In the genomic region with DNA sequence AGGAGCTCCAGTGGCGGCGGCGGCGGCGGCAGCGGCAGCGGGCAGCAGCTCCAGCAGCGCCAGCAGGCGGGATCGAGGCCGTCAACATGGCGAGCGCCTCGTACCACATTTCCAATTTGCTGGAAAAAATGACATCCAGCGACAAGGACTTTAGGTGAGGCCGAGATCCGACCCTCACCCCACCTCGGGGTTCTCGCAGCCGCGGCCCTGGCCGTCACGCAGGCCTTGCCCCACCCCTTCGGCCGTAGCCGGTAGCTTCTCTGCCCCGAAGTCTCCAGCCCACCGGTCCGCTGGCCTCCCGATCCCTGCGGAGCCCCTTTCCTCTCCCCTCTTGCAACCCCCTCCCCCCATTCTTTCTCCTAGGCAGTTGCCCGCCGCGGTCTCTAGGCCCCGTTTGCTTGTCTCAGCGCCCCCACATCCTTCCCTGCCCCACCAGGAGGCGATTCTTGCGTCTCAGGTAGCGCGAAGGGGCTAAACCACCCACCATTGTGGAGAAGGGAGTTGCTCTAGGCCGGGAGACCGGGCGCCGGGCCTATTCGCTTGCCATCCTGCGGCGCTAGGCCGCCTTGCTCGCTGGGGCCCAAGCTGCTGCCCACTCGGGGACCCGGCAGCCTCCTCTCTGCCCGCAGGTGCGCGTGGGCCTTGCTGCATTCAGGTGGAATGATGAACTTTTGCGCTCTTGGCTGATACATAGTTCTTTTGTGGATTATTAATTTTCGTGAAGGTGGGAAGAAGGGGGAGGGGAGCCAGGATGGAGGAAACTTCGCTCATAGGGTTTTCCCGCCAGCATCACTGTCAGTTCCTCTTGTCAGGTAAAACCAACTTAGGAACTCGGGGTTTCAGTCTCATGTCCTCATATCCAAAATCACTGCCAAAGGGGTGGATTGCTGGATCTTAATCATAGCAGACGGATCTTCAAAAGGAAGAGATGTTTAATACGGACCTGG, we compare ENCODE assay signal across 7 cellular contexts. TPM values are rescaled to one million over a fixed set of nuclear protein-coding genes. Genes with fewer than 3 reads are reported as not detected.
DNase-seq lines count a peak whose midpoint lies in the region; ATAC-seq and TF ChIP-seq lines count a peak whose summit lies in the region.

No MANE protein-coding gene starts in this region.

- CTCF ChIA-PET in activated CD4-positive, alpha-beta T cell treated with anti-CD3 and anti-CD28 coated beads for 36 hours (lab: Charles Lee) = interaction anchor here (0.5 to 3.1 kb wide), 9 partner anchors 10 to 1436 kb away, joined by 3 to 9 read pairs (median 3); no protein-coding TSS in a partner anchor

- WGBS in right lobe of liver (ENCODE audit: insufficient coverage, low coverage, low lambda C conversion rate, missing lambda C conversion rate) = under 1% methylated on average over 26 of the region's 61 CpGs

- peaks cover 0 to 37% (median 0%) of the 10 kb centered on the region in 4 donors for H3K4me1 ChIP-seq in right lobe of liver

- no peaks in the 10 kb centered on the region for H3K27me3 ChIP-seq in right lobe of liver

- DNase-seq in NCI-H146 treated with DMSO at 0.1 percent for 48 hours (lab: John Stamatoyannopoulos, UW; ENCODE audit: unreplicated experiment) (peak; percentile 59), choroid plexus epithelial cell (ENCODE audit: low read depth) (peak; percentile 35), right lobe of liver (peak; percentile 57 to 71 (median 62))
- peak; percentile 70 for DNase-seq in activated CD4-positive, alpha-beta T cell treated with anti-CD3 and anti-CD28 coated beads for 36 hours
- DNase-seq in stimulated activated CD4-positive, alpha-beta T cell treated with anti-CD3 and anti-CD28 coated beads, TNF-alpha, amount 100 ng/mL, for 24 hours (ENCODE audit: low read depth in 3 of 3) = peak; percentile 12 to 37 (median 16)

- no peak for TF ChIP-seq CTCF in choroid plexus epithelial cell (conservative IDR thresholded peaks at IDR 0.05; ENCODE audit: low read depth, low read length)
- TF ChIP-seq CTCF in right lobe of liver (IDR thresholded peaks at IDR 0.05) = no peak

- H3K4me3 ChIP-seq in choroid plexus epithelial cell (ENCODE audit: low read depth, low read length) (peak overlapping the region; percentile 91), right lobe of liver (peak overlapping the region; percentile 72 to 85 (median 83))

- H3K36me3 Mint-ChIP-seq in activated CD4-positive, alpha-beta T cell treated with anti-CD3 and anti-CD28 coated beads for 36 hours (ENCODE audit: low read depth) = peaks cover 22% of the 10 kb centered on the region

- ATAC-seq in GM18502 (IDR thresholded peaks at IDR 0.05; ENCODE audit: poor library complexity, unreplicated experiment) (peak; percentile 14), HG02678 (IDR thresholded peaks at IDR 0.05; ENCODE audit: unreplicated experiment) (peak; percentile 10), right lobe of liver (peak; percentile 4 to 21 (median 15))
- ATAC-seq in activated CD4-positive, alpha-beta T cell treated with anti-CD3 and anti-CD28 coated beads for 36 hours = no peak

- H3K4me1 Mint-ChIP-seq in activated CD4-positive, alpha-beta T cell treated with anti-CD3 and anti-CD28 coated beads for 36 hours = peaks cover 39% of the 10 kb centered on the region

- peak overlapping the region; percentile 100 for H3K27ac Mint-ChIP-seq in activated CD4-positive, alpha-beta T cell treated with anti-CD3 and anti-CD28 coated beads for 36 hours

- H3K27ac ChIP-seq in right lobe of liver = peak overlapping the region; percentile 96 to 98 (median 96)

- H3K4me3 Mint-ChIP-seq in activated CD4-positive, alpha-beta T cell treated with anti-CD3 and anti-CD28 coated beads for 36 hours = peak overlapping the region; percentile 98

- peak; percentile 67 for TF ChIP-seq POLR2A in right lobe of liver (IDR thresholded peaks at IDR 0.05)

- H3K9me3 ChIP-seq in right lobe of liver = no peaks in the 10 kb centered on the region

- H3K36me3 ChIP-seq in right lobe of liver = no peaks in the 10 kb centered on the region

- H3K27me3 Mint-ChIP-seq in activated CD4-positive, alpha-beta T cell treated with anti-CD3 and anti-CD28 coated beads for 36 hours = no peaks in the 10 kb centered on the region

- no peaks in the 10 kb centered on the region for H3K9me3 Mint-ChIP-seq in activated CD4-positive, alpha-beta T cell treated with anti-CD3 and anti-CD28 coated beads for 36 hours (ENCODE audit: low read depth)

- POLR2A ChIA-PET in activated CD4-positive, alpha-beta T cell treated with anti-CD3 and anti-CD28 coated beads for 36 hours (lab: Charles Lee) = interaction anchor here (0.6 to 1.8 kb wide), 8 partner anchors 8 to 971 kb away, joined by 3 to 6 read pairs (median 3); no protein-coding TSS in a partner anchor

- intact Hi-C loops in activated CD4-positive, alpha-beta T cell treated with anti-CD3 and anti-CD28 coated beads for 36 hours (cut with DNase I, micrococcal nuclease) = loop anchor here (1.0 to 10.0 kb wide), 8 partner anchors 42 to 1342 kb away; a partner anchor contains a TSS
- intact Hi-C loops in right lobe of liver (cut with DNase I) = no loop called here

RNA-seq across cellular contexts. Expression of a gene that starts 0.7 kb away (rescaled TPM):
- 100 to 1,000 TPM; 158 to 224 TPM for total RNA-seq in activated CD4-positive, alpha-beta T cell treated with anti-CD3 and anti-CD28 coated beads for 36 hours
- 10 to 100 TPM; 29.3 to 64.4 (median 57.6) TPM for total RNA-seq in right lobe of liver

Comparison
In these comparisons a context has a peak if more than half of its experiments do, and no peak if none do; other contexts are left out.
1. DNase-seq: peak in every context shown above with its lines; median percentile 70 in activated CD4-positive, alpha-beta T cell treated with anti-CD3 and anti-CD28 coated beads for 36 hours; 62 in right lobe of liver; 59 in NCI-H146 treated with DMSO at 0.1 percent for 48 hours; 35 in choroid plexus epithelial cell; 16 in stimulated activated CD4-positive, alpha-beta T cell treated with anti-CD3 and anti-CD28 coated beads, TNF-alpha, amount 100 ng/mL, for 24 hours.
2. intact Hi-C loops: an anchor here in activated CD4-positive, alpha-beta T cell treated with anti-CD3 and anti-CD28 coated beads for 36 hours (1.0 to 10.0 kb wide); none called in right lobe of liver.